ENCODE assay signal across 21 cellular contexts in the genomic region with DNA sequence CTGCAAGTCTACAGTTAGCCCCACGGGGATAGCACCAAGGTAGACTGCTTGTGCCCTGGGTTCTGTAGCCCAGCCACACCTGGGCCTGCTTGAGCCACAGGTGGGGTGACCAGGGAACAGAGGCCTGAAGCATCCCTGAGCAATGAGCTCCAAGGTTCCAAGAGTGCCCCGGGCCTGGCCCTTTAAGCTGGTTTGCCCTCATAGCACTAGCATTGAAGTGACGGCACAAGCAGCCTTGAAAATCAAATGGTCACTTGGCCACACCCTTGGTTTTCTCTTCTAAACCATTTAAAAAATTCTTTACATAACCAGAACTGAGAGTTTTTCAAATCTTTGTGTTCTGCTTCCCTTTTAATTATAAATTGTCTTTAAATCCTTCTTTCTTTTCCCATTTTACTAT.
"Had no signal": no experiment of that assay in that cellular context is flagged by ENCODE, and none has a peak within 500 bp of the region (broad histone marks: within the 10 kb centered on the region; RNA-seq: fewer than 3 reads in every experiment).

No MANE protein-coding gene starts in this region.

- H3K27me3 Mint-ChIP-seq: activated B cell treated with CpG ODN at 0.5 μM for 24 hours; activated CD4-positive, alpha-beta T cell treated with anti-CD3 and anti-CD28 coated beads, Interleukin-2, amount 10 ng/mL, durations not matched to agents 24 days and 14 days; activated naive CD8-positive, alpha-beta T cell had no signal

- H3K9me3 Mint-ChIP-seq: activated B cell treated with CpG ODN at 0.5 μM for 24 hours; activated CD4-positive, alpha-beta T cell treated with anti-CD3 and anti-CD28 coated beads, Interleukin-2, amount 10 ng/mL, durations not matched to agents 24 days and 14 days; activated naive CD4-positive, alpha-beta T cell treated with anti-CD3 and anti-CD28 coated beads for 36 hours; activated T-cell treated with anti-CD3 and anti-CD28 coated beads, Interleukin-2, amount 50 U/mL, for 4 hours had no signal

- DNase-seq: activated B cell treated with CpG ODN at 0.5 μM for 24 hours; activated CD4-positive, alpha-beta T cell treated with anti-CD3 and anti-CD28 coated beads for 1 hour; activated CD4-positive, alpha-beta T cell treated with anti-CD3 and anti-CD28 coated beads, Interleukin-2, amount 10 ng/mL, durations not matched to agents 24 days and 14 days; activated CD4-positive, alpha-beta T cell treated with anti-CD3 and anti-CD28 coated beads, Interleukin-2, amount 50 U/mL, for 48 hours; activated CD8-positive, alpha-beta memory T cell treated with anti-CD3 and anti-CD28 coated beads for 24 hours; activated gamma-delta T cell; activated naive CD4-positive, alpha-beta T cell treated with anti-CD3 and anti-CD28 coated beads for 36 hours; activated T-cell treated with anti-CD3 and anti-CD28 coated beads, Interleukin-2, amount 50 U/mL, for 4 hours; Karpas-422; MM.1S; NCI-H1105; NCI-H1436 treated with DMSO at 0.1 percent for 48 hours; NCI-H187 treated with DMSO at 0.1 percent for 48 hours; NCI-H2081 treated with DMSO at 0.1 percent for 48 hours; NCI-H446; NCI-H524; SIG-M5; T-helper 2 cell; T1000 had no signal

- H3K4me1 Mint-ChIP-seq: activated CD4-positive, alpha-beta T cell treated with anti-CD3 and anti-CD28 coated beads, Interleukin-2, amount 10 ng/mL, durations not matched to agents 24 days and 14 days had no signal

- ATAC-seq: activated T-cell treated with anti-CD3 and anti-CD28 coated beads, Interleukin-2, amount 50 U/mL, for 4 hours; K562 had no signal

- H3K27ac Mint-ChIP-seq: activated B cell treated with CpG ODN at 0.5 μM for 24 hours; activated CD4-positive, alpha-beta T cell treated with anti-CD3 and anti-CD28 coated beads, Interleukin-2, amount 10 ng/mL, durations not matched to agents 24 days and 14 days; activated naive CD4-positive, alpha-beta T cell treated with anti-CD3 and anti-CD28 coated beads for 36 hours; activated naive CD8-positive, alpha-beta T cell had no signal

- H3K4me3 Mint-ChIP-seq: activated B cell treated with CpG ODN at 0.5 μM for 24 hours; activated CD4-positive, alpha-beta T cell treated with anti-CD3 and anti-CD28 coated beads, Interleukin-2, amount 10 ng/mL, durations not matched to agents 24 days and 14 days; activated naive CD4-positive, alpha-beta T cell treated with anti-CD3 and anti-CD28 coated beads for 36 hours; activated naive CD8-positive, alpha-beta T cell; activated T-cell treated with anti-CD3 and anti-CD28 coated beads, Interleukin-2, amount 50 U/mL, for 4 hours had no signal
